8 cellular contexts compared by ENCODE assay signal in the genomic region with DNA sequence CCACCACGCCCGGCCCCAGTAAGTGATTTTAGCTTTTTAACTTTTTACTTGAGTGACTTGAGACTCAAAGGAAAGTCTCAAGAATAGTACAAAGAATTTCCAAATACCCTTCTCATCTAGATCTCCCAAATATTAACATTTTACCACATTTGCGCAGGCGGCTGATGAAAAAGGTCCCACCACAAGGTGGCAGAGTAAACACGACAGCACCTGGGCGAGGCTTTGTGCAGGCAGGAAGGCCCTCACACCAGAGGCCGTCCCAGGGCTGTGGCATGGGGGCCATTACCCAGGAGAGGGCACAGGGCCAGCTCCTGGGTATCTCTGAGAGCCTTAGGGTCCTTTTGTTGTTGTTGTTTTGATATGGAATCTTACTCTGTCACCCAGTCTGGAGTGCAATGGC. TPM values are rescaled to one million over a fixed set of nuclear protein-coding genes. Genes with fewer than 3 reads are reported as not detected.
DNase-seq lines count a peak whose midpoint lies in the region; ATAC-seq lines count a peak whose summit lies in the region.

No MANE protein-coding gene starts in this region.

- ATAC-seq in esophagus mucosa (no peak), GM21619 (IDR thresholded peaks at IDR 0.05; ENCODE audit: unreplicated experiment) (no peak), HG03442 (IDR thresholded peaks at IDR 0.05; ENCODE audit: unreplicated experiment) (no peak)

- DNase-seq in EL (peak; percentile 40), HuH-7 (ENCODE audit: low spot score) (peak; percentile 54), kidney tubule cell (ENCODE audit: low spot score) (peak; percentile 23), HPDE6-E6E7 (ENCODE audit: extremely low spot score) (no peak)
- peak; percentile 26 for DNase-seq in activated T-cell treated with anti-CD3 and anti-CD28 coated beads, Interleukin-2, amount 50 U/mL, for 1 hour

RNA-seq across cellular contexts. Expression of gene WIPI2, which starts 50.0 kb away (rescaled TPM):
- total RNA-seq in esophagus mucosa, result 30.6 TPM
